1 cellular context compared by ENCODE assay signal in genomic region chr3:159787191-159787590, GRCh38.
A peak's percentile ranks its signal among the peaks of the same experiment; 100 is the strongest.
TF ChIP-seq lines count a peak whose summit lies in the region.

No MANE protein-coding gene starts in this region.

TF ChIP-seq in liver, 16 proteins besides CTCF, POLR2A, EP300 and RAD21 (continued from another document):
- TF ChIP-seq GABPA (IDR thresholded peaks at IDR 0.05 in 1 of 2, conservative IDR thresholded peaks at IDR 0.05 in 1 of 2): no peak
- TF ChIP-seq YY1 (IDR thresholded peaks at IDR 0.05): peak; percentile 63
- TF ChIP-seq FOXA2 (IDR thresholded peaks at IDR 0.05): peak; percentile 91
- peak; percentile 26 to 82 for TF ChIP-seq JUND (IDR thresholded peaks at IDR 0.05)
- no peak for TF ChIP-seq REST (IDR thresholded peaks at IDR 0.05)
- peak; percentile 83 for TF ChIP-seq SP1 (IDR thresholded peaks at IDR 0.05)
- no peak for TF ChIP-seq NR2F2 (IDR thresholded peaks at IDR 0.05)
- TF ChIP-seq EGR1 (IDR thresholded peaks at IDR 0.05; ENCODE audit: low read depth in 2 of 2): peak; percentile 27 to 59
- peak; percentile 73 to 86 for TF ChIP-seq RXRA (IDR thresholded peaks at IDR 0.05)
- peak; percentile 26 for TF ChIP-seq MAX (IDR thresholded peaks at IDR 0.05)
- no peak for TF ChIP-seq HNF4G (IDR thresholded peaks at IDR 0.05)
- no peak for TF ChIP-seq FOXA1 (IDR thresholded peaks at IDR 0.05)
- TF ChIP-seq HNF4A (conservative IDR thresholded peaks at IDR 0.05): peak in 1 of 2 donors; percentile 58
